In genomic region chr7:128920913-128921582, GRCh38 we compare ENCODE assay signal across 20 cellular contexts. TPM values are rescaled to one million over a fixed set of nuclear protein-coding genes. Genes with fewer than 3 reads are reported as not detected.
DNase-seq lines count a peak whose midpoint lies in the region; ATAC-seq and TF ChIP-seq lines count a peak whose summit lies in the region.
"Had no signal": no experiment of that assay in that cellular context is flagged by ENCODE, and none has a peak within 500 bp of the region (broad histone marks: within the 10 kb centered on the region; RNA-seq: fewer than 3 reads in every experiment).

No MANE protein-coding gene starts in this region.

- H3K36me3 Mint-ChIP-seq in endodermal cell (ENCODE audit: low read depth) (no peaks in the 10 kb centered on the region), nephron (ENCODE audit: low read depth) (no peaks in the 10 kb centered on the region)
- H3K36me3 Mint-ChIP-seq: activated naive CD4-positive, alpha-beta T cell treated with anti-CD3 and anti-CD28 coated beads, Interleukin-2, amount 50 U/mL, for 72 hours; naive thymus-derived CD4-positive, alpha-beta T cell had no signal

- H3K9me3 Mint-ChIP-seq in endodermal cell (no peaks in the 10 kb centered on the region), nephron (no peaks in the 10 kb centered on the region)
- H3K9me3 Mint-ChIP-seq: activated CD8-positive, alpha-beta T cell treated with anti-CD3 and anti-CD28 coated beads for 36 hours; activated naive CD4-positive, alpha-beta T cell treated with anti-CD3 and anti-CD28 coated beads, Interleukin-2, amount 50 U/mL, for 72 hours; activated T-cell treated with anti-CD3 and anti-CD28 coated beads, Interleukin-2, amount 50 U/mL, for 72 hours; GM23338; naive thymus-derived CD4-positive, alpha-beta T cell had no signal

- ATAC-seq in HG02798 (IDR thresholded peaks at IDR 0.05; ENCODE audit: poor library complexity, unreplicated experiment) = no peak
- ATAC-seq: activated CD8-positive, alpha-beta T cell treated with anti-CD3 and anti-CD28 coated beads for 36 hours; activated naive CD4-positive, alpha-beta T cell treated with anti-CD3 and anti-CD28 coated beads, Interleukin-2, amount 50 U/mL, for 72 hours; activated T-cell treated with anti-CD3 and anti-CD28 coated beads, Interleukin-2, amount 50 U/mL, for 72 hours; foreskin keratinocyte; naive thymus-derived CD4-positive, alpha-beta T cell had no signal

- TF ChIP-seq CTCF in endodermal cell (conservative IDR thresholded peaks at IDR 0.05) (no peak), nephron (IDR thresholded peaks at IDR 0.05; ENCODE audit: unreplicated experiment in 3 of 3) (no peak)

- peaks cover 11% of the 10 kb centered on the region for H3K27me3 ChIP-seq in endodermal cell (ENCODE audit: control insufficient read depth, insufficient read depth, low read length, poor library complexity, severe bottlenecking)
- H3K27me3 ChIP-seq: right lobe of liver had no signal

- in situ Hi-C loops in Caki2 (cut with HindIII; ENCODE audit: low pct_unique_long_range_greater_than_20kb, low sequenced_read_pairs) = no loop called here

- no peaks in the 10 kb centered on the region for H3K9me3 ChIP-seq in endodermal cell (ENCODE audit: control insufficient read depth, low read length)
- H3K9me3 ChIP-seq: right lobe of liver had no signal

- peaks cover 4% of the 10 kb centered on the region for H3K4me1 ChIP-seq in endodermal cell (ENCODE audit: control insufficient read depth, insufficient read depth, low read length)
- H3K4me1 ChIP-seq: foreskin keratinocyte, right lobe of liver had no signal

- H3K27ac ChIP-seq in endodermal cell (ENCODE audit: low read depth, low read length) = no peak overlapping the region
- H3K27ac ChIP-seq: foreskin keratinocyte, right lobe of liver had no signal

- no peaks in the 10 kb centered on the region for H3K36me3 ChIP-seq in endodermal cell (ENCODE audit: control insufficient read depth, insufficient read depth, low read length)
- H3K36me3 ChIP-seq: right lobe of liver had no signal

- H3K4me3 Mint-ChIP-seq in endodermal cell (no peak overlapping the region), nephron (no peak overlapping the region)
- H3K4me3 Mint-ChIP-seq: activated CD8-positive, alpha-beta T cell treated with anti-CD3 and anti-CD28 coated beads for 36 hours; activated T-cell treated with anti-CD3 and anti-CD28 coated beads, Interleukin-2, amount 50 U/mL, for 72 hours; GM23338; naive thymus-derived CD4-positive, alpha-beta T cell had no signal

- H3K27me3 Mint-ChIP-seq in endodermal cell (ENCODE audit: insufficient read depth) (peaks cover 44% of the 10 kb centered on the region), nephron (ENCODE audit: low read depth) (peaks cover 64% of the 10 kb centered on the region)

- DNase-seq in activated CD4-positive, alpha-beta T cell treated with anti-CD3 and anti-CD28 coated beads for 1 hour = peak; percentile 6
- DNase-seq in activated CD4-positive, alpha-beta T cell treated with anti-CD3 and anti-CD28 coated beads, Interleukin-2, amount 50 U/mL, for 48 hours = no peak
- DNase-seq in Caki2 (ENCODE audit: low read depth) = peak; percentile 72
- DNase-seq in endodermal cell = peak; percentile 43
- DNase-seq in globus pallidus (ENCODE audit: low spot score) = no peak
- DNase-seq in NCI-H2171 treated with DMSO at 0.1 percent for 48 hours (lab: John Stamatoyannopoulos, UW) = no peak
- DNase-seq: activated CD8-positive, alpha-beta T cell treated with anti-CD3 and anti-CD28 coated beads for 36 hours; activated T-cell treated with anti-CD3 and anti-CD28 coated beads, Interleukin-2, amount 50 U/mL, for 72 hours; DMS79 treated with DMSO at 0.1 percent for 48 hours; foreskin keratinocyte; hypothalamus; naive thymus-derived CD4-positive, alpha-beta T cell; NCI-H1048; NCI-H2029 treated with DMSO at 0.1 percent for 48 hours had no signal

- no peak overlapping the region for H3K9ac ChIP-seq in endodermal cell (ENCODE audit: extremely low read depth, low read length, poor library complexity, severe bottlenecking)

- peak overlapping the region; percentile 2 for H3K4me3 ChIP-seq in endodermal cell (ENCODE audit: low read length)
- H3K4me3 ChIP-seq: GM23338, right lobe of liver had no signal

- whole genome bisulfite sequencing in endodermal cell (ENCODE audit: insufficient coverage in 1 of 2, insufficient read length in 1 of 2), 2 experiments = 70 to 83% methylated on average over 10 to 13 of the region's 13 CpGs

- H3K4me1 Mint-ChIP-seq in endodermal cell (peaks cover 13% of the 10 kb centered on the region), nephron (peaks cover 23% of the 10 kb centered on the region)
- H3K4me1 Mint-ChIP-seq: naive thymus-derived CD4-positive, alpha-beta T cell had no signal

- H3K27ac Mint-ChIP-seq in endodermal cell = no peak overlapping the region
- peak overlapping the region; percentile 32 to 54 (median 44) for H3K27ac Mint-ChIP-seq in nephron
- H3K27ac Mint-ChIP-seq: activated CD8-positive, alpha-beta T cell treated with anti-CD3 and anti-CD28 coated beads for 36 hours; activated naive CD4-positive, alpha-beta T cell treated with anti-CD3 and anti-CD28 coated beads, Interleukin-2, amount 50 U/mL, for 72 hours; activated T-cell treated with anti-CD3 and anti-CD28 coated beads, Interleukin-2, amount 50 U/mL, for 72 hours; GM23338; naive thymus-derived CD4-positive, alpha-beta T cell had no signal

RNA-seq across cellular contexts. Expression of gene KCP, which starts 10.5 kb away (rescaled TPM):
- total RNA-seq in Caki2 (2014; rRNA removed; shearing (Covaris generic); ENCODE audit: low replicate concordance) = 2.1 and 5.1 TPM in 2 replicates
- 10 to 100 TPM; 21.1 to 33.3 TPM for total RNA-seq in endodermal cell
- polyA plus RNA-seq in endodermal cell (2013, experiment 1 of 2) = 8.3 TPM
- polyA plus RNA-seq in endodermal cell (2013, experiment 2 of 2) = 6.5 TPM
- total RNA-seq: activated CD8-positive, alpha-beta T cell treated with anti-CD3 and anti-CD28 coated beads for 36 hours; foreskin keratinocyte; NCI-H460 had no signal
- polyA plus RNA-seq: naive thymus-derived CD4-positive, alpha-beta T cell had no signal

RNA-seq across cellular contexts. Expression of gene IRF5, which starts 16.7 kb away (rescaled TPM):
- total RNA-seq in Caki2 (2014; rRNA removed; shearing (Covaris generic); ENCODE audit: low replicate concordance) = 73.4 and 92.1 TPM in 2 replicates
- under 1 TPM; 0.31 to 0.53 TPM for total RNA-seq in endodermal cell
- polyA plus RNA-seq in endodermal cell (2013, experiment 1 of 2) = 0.14 TPM
- polyA plus RNA-seq in endodermal cell (2013, experiment 2 of 2) = 0.17 TPM

RNA-seq across cellular contexts. Expression of gene ATP6V1F, which starts 58.4 kb away (rescaled TPM):
- 168 and 191 TPM in 2 replicates for total RNA-seq in Caki2 (2014; rRNA removed; shearing (Covaris generic); ENCODE audit: low replicate concordance)
- 100 to 1,000 TPM; 122 to 157 TPM for total RNA-seq in endodermal cell
- polyA plus RNA-seq in endodermal cell (2013, experiment 1 of 2) = 128 TPM
- 128 TPM for polyA plus RNA-seq in endodermal cell (2013, experiment 2 of 2)

Comparison
In these comparisons a context has a peak if more than half of its experiments do, and no peak if none do; other contexts are left out.
1. DNase-seq: peak in activated CD4-positive, alpha-beta T cell treated with anti-CD3 and anti-CD28 coated beads for 1 hour (single experiment), Caki2 (single experiment) and endodermal cell (single experiment); none in activated CD4-positive, alpha-beta T cell treated with anti-CD3 and anti-CD28 coated beads, Interleukin-2, amount 50 U/mL, for 48 hours (0 of 2), globus pallidus (single experiment) and NCI-H2171 treated with DMSO at 0.1 percent for 48 hours (single experiment).
2. RNA of gene IRF5, which starts 16.7 kb away (total RNA-seq): 73.4 to 92.1 TPM in Caki2; 0.31 to 0.53 TPM in endodermal cell; every median in the first group is over 10 times any median in the second.